ENCODE assay signal across 6 cellular contexts in the genomic region with DNA sequence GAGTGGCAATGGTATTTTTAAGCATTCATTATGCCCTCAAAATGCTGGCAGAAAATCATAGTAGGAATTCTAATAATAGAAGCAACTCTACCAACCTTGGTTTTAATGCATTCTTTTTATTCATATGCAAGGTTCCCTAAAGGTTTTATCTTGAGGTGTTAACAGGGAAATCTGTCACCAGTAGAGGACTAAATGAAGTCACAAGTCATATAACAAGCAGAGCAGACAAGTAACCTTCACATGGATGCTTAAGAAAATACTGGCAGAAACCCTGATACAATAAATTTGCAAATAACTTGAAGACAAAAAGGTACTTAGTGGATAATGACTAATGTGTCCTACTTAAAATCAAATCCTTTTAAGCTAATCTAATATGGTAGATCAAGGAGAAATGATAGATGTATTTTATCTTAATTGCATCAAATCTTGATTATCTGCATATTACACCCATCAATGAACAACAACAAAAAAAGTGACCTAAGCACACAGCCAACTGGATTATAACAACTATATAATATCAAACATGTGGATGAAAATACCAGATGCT.
"Had no signal": no experiment of that assay in that cellular context is flagged by ENCODE, and none has a peak within 500 bp of the region (broad histone marks: within the 10 kb centered on the region; RNA-seq: fewer than 3 reads in every experiment).

No MANE protein-coding gene starts in this region.

- DNase-seq: IMR-90, KBM-7 had no signal

- ATAC-seq: HepG2, K562 had no signal

- FAIRE-seq: HepG2, HTR-8/SVneo, K562 had no signal

- H3K4me3 ChIP-seq: K562 had no signal

- H3K27ac ChIP-seq: HL-60 had no signal
